In genomic region chr19:15091918-15092753, GRCh38 we compare ENCODE assay signal across 9 cellular contexts. TPM values are rescaled to one million over a fixed set of nuclear protein-coding genes. Genes with fewer than 3 reads are reported as not detected.
DNase-seq lines count a peak whose midpoint lies in the region; ATAC-seq and TF ChIP-seq lines count a peak whose summit lies in the region.
"Had no signal": no experiment of that assay in that cellular context is flagged by ENCODE, and none has a peak within 500 bp of the region (broad histone marks: within the 10 kb centered on the region; RNA-seq: fewer than 3 reads in every experiment).

No MANE protein-coding gene starts in this region.

- TF ChIP-seq CTCF in GM12873 (IDR thresholded peaks at IDR 0.05; ENCODE audit: insufficient read depth, low read depth, low read length, missing control alignments) = peak; percentile 62
- TF ChIP-seq CTCF in WI38 (IDR thresholded peaks at IDR 0.05; ENCODE audit: low read depth, low read length) = peak; percentile 44
- peak; percentile 65 to 75 (median 74) for TF ChIP-seq CTCF in esophagus muscularis mucosa (IDR thresholded peaks at IDR 0.05)
- TF ChIP-seq CTCF in neural cell (IDR thresholded peaks at IDR 0.05; ENCODE audit: poor library complexity, severe bottlenecking) = peak; percentile 77

- peak; percentile 74 for DNase-seq in ACHN
- peak; percentile 16 for DNase-seq in NCI-H2171 (lab: John Stamatoyannopoulos, UW)
- no peak for DNase-seq in esophagus muscularis mucosa (ENCODE audit: extremely low spot score)

- peaks cover 15% of the 10 kb centered on the region for H3K27me3 Mint-ChIP-seq in stimulated activated memory B cell treated with anti-CD40 and anti-IgM and Interleukin-4, amounts not matched to agents 10 μg/mL and 1 μg/mL and 100 μg/mL, for 72 hours

- H3K4me3 ChIP-seq in WI38 (ENCODE audit: low read depth, low read length) (0 out of 2 replicates have a peak overlapping the region, but pooled peaks have one; percentile 3), esophagus muscularis mucosa (peak overlapping the region; percentile 1 to 16 (median 14)), neural cell (ENCODE audit: low read length) (no peak overlapping the region)

- in situ Hi-C loops in ACHN (cut with HindIII; ENCODE audit: low pct_ligation_motif_present, low pct_unique_long_range_greater_than_20kb, low sequenced_read_pairs) = no loop called here

- no peaks in the 10 kb centered on the region for H3K36me3 ChIP-seq in esophagus muscularis mucosa
- H3K36me3 ChIP-seq in neural cell (ENCODE audit: insufficient read depth, low read length) = no peaks in the 10 kb centered on the region

- peaks cover 5 to 10% (median 8%) of the 10 kb centered on the region in 4 donors for H3K4me1 ChIP-seq in esophagus muscularis mucosa

- no peak overlapping the region for H3K4me3 Mint-ChIP-seq in stimulated activated memory B cell treated with anti-CD40 and anti-IgM and Interleukin-4, amounts not matched to agents 10 μg/mL and 1 μg/mL and 100 μg/mL, for 72 hours

- H2AFZ ChIP-seq in neural cell (ENCODE audit: low read depth, low read length) = no peak overlapping the region

- no peak for TF ChIP-seq POLR2A in esophagus muscularis mucosa (IDR thresholded peaks at IDR 0.05; ENCODE audit: low read depth)

- H3K27ac ChIP-seq in esophagus muscularis mucosa (replicated peaks in 1 of 4) (no peak overlapping the region), neural cell (ENCODE audit: low read length) (no peak overlapping the region)

- H3K27me3 ChIP-seq in esophagus muscularis mucosa (peaks cover 0 to 12% (median 0%) of the 10 kb centered on the region in 4 donors), neural cell (ENCODE audit: insufficient read depth, low read depth, low read length) (peaks cover 2% of the 10 kb centered on the region)

- no peak overlapping the region for H3K4me2 ChIP-seq in neural cell (ENCODE audit: low read length)

- H3K9ac ChIP-seq in neural cell (ENCODE audit: low read length) = no peak overlapping the region

- no peaks in the 10 kb centered on the region for H4K20me1 ChIP-seq in neural cell (ENCODE audit: insufficient read depth)

- ATAC-seq in stimulated activated memory B cell treated with anti-CD40 and anti-IgM and Interleukin-4, amounts not matched to agents 10 μg/mL and 1 μg/mL and 100 μg/mL, for 72 hours = no peak
- ATAC-seq in GM18907 (IDR thresholded peaks at IDR 0.05; ENCODE audit: unreplicated experiment) = no peak

- H3K4me1 Mint-ChIP-seq in stimulated activated memory B cell treated with anti-CD40 and anti-IgM and Interleukin-4, amounts not matched to agents 10 μg/mL and 1 μg/mL and 100 μg/mL, for 72 hours = no peaks in the 10 kb centered on the region

- TF ChIP-seq EP300 in esophagus muscularis mucosa (IDR thresholded peaks at IDR 0.05) = no peak
- no peak for TF ChIP-seq EP300 in neural cell (conservative IDR thresholded peaks at IDR 0.05; ENCODE audit: poor library complexity, severe bottlenecking)

- no peaks in the 10 kb centered on the region for H3K9me3 Mint-ChIP-seq in stimulated activated memory B cell treated with anti-CD40 and anti-IgM and Interleukin-4, amounts not matched to agents 10 μg/mL and 1 μg/mL and 100 μg/mL, for 72 hours

- H3K79me2 ChIP-seq in neural cell (replicated peaks; ENCODE audit: insufficient read depth, low read length) = no peaks in the 10 kb centered on the region

- H3K9me3 ChIP-seq in esophagus muscularis mucosa (no peaks in the 10 kb centered on the region), neural cell (ENCODE audit: low read length) (no peaks in the 10 kb centered on the region)

- peak; percentile 74 for TF ChIP-seq RAD21 in neural cell (conservative IDR thresholded peaks at IDR 0.05)

- no peaks in the 10 kb centered on the region for H3F3A ChIP-seq in neural cell (ENCODE audit: insufficient read depth, low read length, poor library complexity, severe bottlenecking)

- intact Hi-C loops in esophagus muscularis mucosa (cut with DNase I) = loop anchor here (1.0 kb wide), 1 partner anchor 58 kb away; no protein-coding TSS in a partner anchor

- no peaks in the 10 kb centered on the region for H3K36me3 Mint-ChIP-seq in stimulated activated memory B cell treated with anti-CD40 and anti-IgM and Interleukin-4, amounts not matched to agents 10 μg/mL and 1 μg/mL and 100 μg/mL, for 72 hours

- no peaks in the 10 kb centered on the region for H3K9me2 ChIP-seq in neural cell (ENCODE audit: insufficient read depth, low read length)

- no peak overlapping the region for H3K27ac Mint-ChIP-seq in stimulated activated memory B cell treated with anti-CD40 and anti-IgM and Interleukin-4, amounts not matched to agents 10 μg/mL and 1 μg/mL and 100 μg/mL, for 72 hours

- whole genome bisulfite sequencing in esophagus muscularis mucosa = 4% methylated on average over 13 of the region's 13 CpGs

TF ChIP-seq in neural cell, 6 proteins besides CTCF, POLR2A, EP300 and RAD21:
- TF ChIP-seq SMC3 (conservative IDR thresholded peaks at IDR 0.05; ENCODE audit: poor library complexity) (peak; percentile 67), EZH2 (IDR thresholded peaks at IDR 0.05; ENCODE audit: borderline replicate concordance, insufficient read depth, low read length, poor library complexity, severe bottlenecking) (no peak)
TF ChIP-seq in neural cell: peak in this region for 1.

RNA-seq across cellular contexts. Expression of gene OR1I1, which starts 10.1 kb away (rescaled TPM):
- not detected for total RNA-seq in esophagus muscularis mucosa
- polyA plus RNA-seq in neural cell = not detected in 2 replicates
- not detected in 2 replicates for polyA minus RNA-seq in neural cell
- polyA plus RNA-seq: esophagus had no signal

RNA-seq across cellular contexts. Expression of gene SYDE1, which starts 15.1 kb away (rescaled TPM):
- 100 to 1,000 TPM in 1 of 4 donors, 10 to 100 TPM in 3; 42.8 to 106 (median 77.1) TPM for total RNA-seq in esophagus muscularis mucosa
- 0.70 TPM in 1 of 2 replicates, not detected in the other for polyA plus RNA-seq in neural cell
- polyA minus RNA-seq in neural cell = 0.58 TPM in 1 of 2 replicates, not detected in the other

RNA-seq across cellular contexts. Expression of gene CASP14, which starts 42.9 kb away (rescaled TPM):
- not detected for total RNA-seq in esophagus muscularis mucosa
- polyA plus RNA-seq in neural cell = not detected in 2 replicates
- not detected in 2 replicates for polyA minus RNA-seq in neural cell
